ENCODE assay signal across 8 cellular contexts in the genomic region with DNA sequence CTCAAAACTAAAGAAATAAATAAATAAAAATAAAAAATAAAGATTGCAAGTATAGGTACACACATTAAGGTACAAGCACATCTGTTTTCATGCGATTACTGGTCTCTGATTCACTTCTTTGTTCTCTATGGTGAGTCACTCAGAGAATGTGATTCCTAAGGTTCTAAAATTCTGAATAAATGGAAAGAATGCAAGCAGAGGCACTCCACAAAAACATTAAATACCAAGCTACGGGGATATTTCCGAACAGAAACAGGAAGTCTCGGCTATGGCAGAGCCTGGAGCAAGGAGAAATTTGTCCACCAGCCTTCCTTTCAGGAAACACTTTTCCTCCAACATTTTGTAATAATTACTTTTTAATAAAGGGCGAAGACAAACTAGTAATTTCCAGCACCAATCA. TPM values are rescaled to one million over a fixed set of nuclear protein-coding genes. Genes with fewer than 3 reads are reported as not detected.
DNase-seq lines count a peak whose midpoint lies in the region; ATAC-seq and TF ChIP-seq lines count a peak whose summit lies in the region.

No MANE protein-coding gene starts in this region.

- no peaks in the 10 kb centered on the region for H3K9me2 ChIP-seq in SU-DHL-6 (replicated peaks; ENCODE audit: insufficient read depth, low read length)

- H2AFZ ChIP-seq in SU-DHL-6 (ENCODE audit: low read depth, low read length, severe bottlenecking) = no peak overlapping the region
- H2AFZ ChIP-seq in fibroblast of lung (ENCODE audit: low read length) = no peak overlapping the region

- no peaks in the 10 kb centered on the region for H3K36me3 ChIP-seq in SU-DHL-6 (ENCODE audit: low read length)
- no peaks in the 10 kb centered on the region for H3K36me3 ChIP-seq in fibroblast of lung (ENCODE audit: control insufficient read depth, insufficient read depth, low read length)
- no peaks in the 10 kb centered on the region for H3K36me3 ChIP-seq in psoas muscle (ENCODE audit: insufficient read depth in 1 of 2, low read depth in 1 of 2)

- DNase-seq in NCI-H748 treated with DMSO at 0.1 percent for 48 hours (lab: John Stamatoyannopoulos, UW) (peak; percentile 12), NCI-H748 (lab: John Stamatoyannopoulos, UW; ENCODE audit: unreplicated experiment) (no peak), fibroblast of lung (ENCODE audit: low read depth in 2 of 2) (peak; percentile 34 to 91), psoas muscle (no peak), pons (ENCODE audit: low spot score) (no peak), NCI-H146 treated with DMSO at 0.1 percent for 48 hours (lab: John Stamatoyannopoulos, UW; ENCODE audit: unreplicated experiment) (no peak), GF-D8 (lab: John Stamatoyannopoulos, UW) (no peak)

- H3K4me3 ChIP-seq in SU-DHL-6 (ENCODE audit: insufficient read depth, low read length, poor library complexity, severe bottlenecking) (peak overlapping the region; percentile 88), fibroblast of lung (replicated peaks in 1 of 4; ENCODE audit: control extremely low read depth in 1 of 4, insufficient read depth in 1 of 4, low read depth in 3 of 4, low read length in 4 of 4) (peak overlapping the region; percentile 71 to 88 (median 84)), psoas muscle (peak overlapping the region; percentile 94)

- H3K79me2 ChIP-seq in SU-DHL-6 (ENCODE audit: insufficient read depth, low read length) = peaks cover 61% of the 10 kb centered on the region
- H3K79me2 ChIP-seq in fibroblast of lung (ENCODE audit: control insufficient read depth, insufficient read depth, low read length) = peaks cover 44% of the 10 kb centered on the region

- TF ChIP-seq CTCF in SU-DHL-6 (IDR thresholded peaks at IDR 0.05; ENCODE audit: insufficient read depth, low read length, poor library complexity, severe bottlenecking) = no peak
- no peak for TF ChIP-seq CTCF in fibroblast of lung (conservative IDR thresholded peaks at IDR 0.05 in 1 of 2, IDR thresholded peaks at IDR 0.05 in 1 of 2; ENCODE audit: low read depth in 1 of 2, low read length in 2 of 2)
- no peak for TF ChIP-seq CTCF in psoas muscle (IDR thresholded peaks at IDR 0.05)

- H3K9me3 ChIP-seq in SU-DHL-6 (ENCODE audit: insufficient read depth, low read length) (no peaks in the 10 kb centered on the region), fibroblast of lung (ENCODE audit: control insufficient read depth, insufficient read depth, low read depth, low read length) (no peaks in the 10 kb centered on the region), psoas muscle (no peaks in the 10 kb centered on the region)

- 24 to 32% (median 27%) methylated on average over 5 of the region's 5 CpGs for WGBS in psoas muscle, 3 donors

- H3K4me1 ChIP-seq in fibroblast of lung (ENCODE audit: control insufficient read depth, extremely low read depth, insufficient read depth, low read length) = peaks cover 20% of the 10 kb centered on the region
- H3K4me1 ChIP-seq in psoas muscle = peaks cover 56% of the 10 kb centered on the region

- intact Hi-C loops in psoas muscle (cut with DNase I) = no loop called here

- no peak for ATAC-seq in psoas muscle

- H3F3A ChIP-seq in SU-DHL-6 (ENCODE audit: insufficient read depth) = peaks cover 12% of the 10 kb centered on the region; the same call in 1 of the 2 replicates

- H4K20me1 ChIP-seq in SU-DHL-6 (ENCODE audit: low read depth, low read length) (peaks cover 31% of the 10 kb centered on the region; the same call in 1 of the 2 replicates), fibroblast of lung (ENCODE audit: control insufficient read depth, extremely low read depth, insufficient read depth, low read length) (no peaks in the 10 kb centered on the region)

- peak overlapping the region; percentile 94 for H3K9ac ChIP-seq in SU-DHL-6 (ENCODE audit: low read length)
- no peak overlapping the region for H3K9ac ChIP-seq in fibroblast of lung (ENCODE audit: insufficient read depth, low read length)

- H3K4me2 ChIP-seq in SU-DHL-6 (ENCODE audit: low read depth, low read length, poor library complexity, severe bottlenecking) (peak overlapping the region; percentile 85), fibroblast of lung (ENCODE audit: extremely low read depth, insufficient read depth, low read length) (peak overlapping the region; percentile 39)

- H3K27me3 ChIP-seq in SU-DHL-6 (ENCODE audit: low read length) (no peaks in the 10 kb centered on the region), fibroblast of lung (ENCODE audit: control insufficient read depth, insufficient read depth, low read length) (no peaks in the 10 kb centered on the region), psoas muscle (ENCODE audit: insufficient read depth in 3 of 3, low read length in 2 of 3) (no peaks in the 10 kb centered on the region)

- H3K27ac ChIP-seq in SU-DHL-6 (ENCODE audit: low read depth, low read length) (peak overlapping the region; percentile 54), fibroblast of lung (ENCODE audit: insufficient read depth, low read length) (peak overlapping the region; percentile 80), psoas muscle (peak overlapping the region; percentile 92)

RNA-seq across cellular contexts. Expression of gene VOPP1, which starts 1.4 kb away (rescaled TPM):
- total RNA-seq in fibroblast of lung (44.9 and 70.7 TPM in 2 replicates), psoas muscle (10 to 100 TPM; 21.6 to 31.9 (median 30.5) TPM)
- polyA plus RNA-seq in fibroblast of lung (52.1 and 73.8 TPM in 2 replicates), psoas muscle (10 to 100 TPM; 16.3 to 45.7 (median 19.5) TPM)
- polyA plus RNA-seq in fibroblast of lung (2012) = 49.6 and 77.2 TPM in 2 replicates
- 83.1 and 186 TPM in 2 replicates for polyA minus RNA-seq in fibroblast of lung (ENCODE audit: low replicate concordance)

Comparison
In these comparisons a context has a peak if more than half of its experiments do, and no peak if none do; other contexts are left out.
1. DNase-seq: peak in NCI-H748 treated with DMSO at 0.1 percent for 48 hours (single experiment) and fibroblast of lung (2 of 2); none in NCI-H748 (single experiment), psoas muscle (0 of 2), pons (single experiment), NCI-H146 treated with DMSO at 0.1 percent for 48 hours (single experiment) and GF-D8 (single experiment).
2. Peak in every context shown above with its lines, with median percentiles within 50 percentile points of each other: H3K27ac ChIP-seq and H3K4me3 ChIP-seq.